ENCODE assay signal across 18 cellular contexts in genomic region chr1:160638540-160638857, GRCh38. TPM values are rescaled to one million over a fixed set of nuclear protein-coding genes. Genes with fewer than 3 reads are reported as not detected.
A peak's percentile ranks its signal among the peaks of the same experiment; 100 is the strongest.
DNase-seq lines count a peak whose midpoint lies in the region; ATAC-seq and TF ChIP-seq lines count a peak whose summit lies in the region.
"Had no signal": no experiment of that assay in that cellular context is flagged by ENCODE, and none has a peak within 500 bp of the region (broad histone marks: within the 10 kb centered on the region; RNA-seq: fewer than 3 reads in every experiment).

No MANE protein-coding gene starts in this region.

- no peak for ATAC-seq in central memory CD8-positive, alpha-beta T cell (replicated peaks; ENCODE audit: extremely low read depth, poor library complexity, severe bottlenecking)
- ATAC-seq in HG03045 (IDR thresholded peaks at IDR 0.05; ENCODE audit: unreplicated experiment) (no peak), left lobe of liver (no peak), HG03432 (IDR thresholded peaks at IDR 0.05; ENCODE audit: unreplicated experiment) (no peak)
- ATAC-seq: esophagus mucosa, sciatic nerve had no signal

- H3K36me3 ChIP-seq in KOPT-K1 (ENCODE audit: insufficient read depth, low read length), result peaks cover 11% of the 10 kb centered on the region
- peaks cover 0 to 29% (median 0%) of the 10 kb centered on the region in 6 donors for H3K36me3 ChIP-seq in spleen
- H3K36me3 ChIP-seq: neural progenitor cell had no signal

- intact Hi-C loops in activated CD4-positive, alpha-beta T cell treated with anti-CD3 and anti-CD28 coated beads, Interleukin-2, amount 10 ng/mL, durations not matched to agents 24 days and 14 days (cut with micrococcal nuclease), result loop anchor here (1.0 kb wide), 2 partner anchors 9 to 35 kb away; partner anchors contain the start of gene SLAMF1
- intact Hi-C loops in spleen (cut with DNase I; ENCODE audit: low total_unique reads), result no loop called here

- no peak for TF ChIP-seq POLR2A in spleen (IDR thresholded peaks at IDR 0.05)

- peak overlapping the region in 1 of 8 donors; percentile 24 for H3K4me3 ChIP-seq in spleen
- H3K4me3 ChIP-seq: neural progenitor cell had no signal

- H3K27me3 Mint-ChIP-seq in activated CD4-positive, alpha-beta T cell treated with anti-CD3 and anti-CD28 coated beads, Interleukin-2, amount 10 ng/mL, durations not matched to agents 24 days and 14 days, result no peaks in the 10 kb centered on the region
- no peaks in the 10 kb centered on the region for H3K27me3 Mint-ChIP-seq in central memory CD8-positive, alpha-beta T cell

- no peaks in the 10 kb centered on the region for H3K27me3 ChIP-seq in spleen (replicated peaks in 1 of 7)
- H3K27me3 ChIP-seq: neural progenitor cell had no signal

- H3K4me3 Mint-ChIP-seq in activated CD4-positive, alpha-beta T cell treated with anti-CD3 and anti-CD28 coated beads, Interleukin-2, amount 10 ng/mL, durations not matched to agents 24 days and 14 days, result peak overlapping the region; percentile 79
- H3K4me3 Mint-ChIP-seq in central memory CD8-positive, alpha-beta T cell, result peak overlapping the region; percentile 67
- H3K4me3 Mint-ChIP-seq: H9, neural progenitor cell had no signal

- peaks cover 86% of the 10 kb centered on the region for H3K36me3 Mint-ChIP-seq in activated CD4-positive, alpha-beta T cell treated with anti-CD3 and anti-CD28 coated beads, Interleukin-2, amount 10 ng/mL, durations not matched to agents 24 days and 14 days (ENCODE audit: low read depth)
- peaks cover 22% of the 10 kb centered on the region for H3K36me3 Mint-ChIP-seq in central memory CD8-positive, alpha-beta T cell (ENCODE audit: insufficient read depth)
- H3K36me3 Mint-ChIP-seq: neural progenitor cell had no signal

- peaks cover 84% of the 10 kb centered on the region for H3K4me1 Mint-ChIP-seq in activated CD4-positive, alpha-beta T cell treated with anti-CD3 and anti-CD28 coated beads, Interleukin-2, amount 10 ng/mL, durations not matched to agents 24 days and 14 days
- peaks cover 81% of the 10 kb centered on the region for H3K4me1 Mint-ChIP-seq in central memory CD8-positive, alpha-beta T cell
- H3K4me1 Mint-ChIP-seq: neural progenitor cell had no signal

- peak overlapping the region; percentile 96 for H3K27ac Mint-ChIP-seq in activated CD4-positive, alpha-beta T cell treated with anti-CD3 and anti-CD28 coated beads, Interleukin-2, amount 10 ng/mL, durations not matched to agents 24 days and 14 days
- peak overlapping the region; percentile 87 for H3K27ac Mint-ChIP-seq in central memory CD8-positive, alpha-beta T cell (ENCODE audit: low read depth)
- H3K27ac Mint-ChIP-seq: neural progenitor cell had no signal

- no peak for DNase-seq in activated CD4-positive, alpha-beta T cell treated with anti-CD3 and anti-CD28 coated beads, Interleukin-2, amount 10 ng/mL, durations not matched to agents 24 days and 14 days
- DNase-seq in activated CD4-positive, alpha-beta T cell treated with anti-CD3 and anti-CD28 coated beads, Interleukin-2, amount 50 U/mL, for 4 hours, result no peak
- no peak for DNase-seq in central memory CD8-positive, alpha-beta T cell (ENCODE audit: low spot score in 2 of 2)
- no peak for DNase-seq in spleen
- DNase-seq in left lobe of liver (ENCODE audit: low spot score), result no peak
- DNase-seq: activated CD8-positive, alpha-beta memory T cell treated with anti-CD3 and anti-CD28 coated beads for 24 hours; amygdala; Calu3; H9; NCI-H2081 treated with DMSO at 0.1 percent for 48 hours; NCI-H82; T1000 had no signal

- H3K27ac ChIP-seq in KOPT-K1 (ENCODE audit: low read depth, low read length, poor library complexity, severe bottlenecking) (peak overlapping the region; percentile 69), spleen (peak overlapping the region; percentile 22 to 86 (median 77))
- H3K27ac ChIP-seq: neural progenitor cell had no signal

- H3K4me1 ChIP-seq in spleen, result peaks cover 27 to 98% (median 73%) of the 10 kb centered on the region in 6 donors
- H3K4me1 ChIP-seq: neural progenitor cell had no signal

- WGBS in spleen, 5 donors, result 77 to 90% (median 81%) methylated on average over 3 of the region's 3 CpGs

- TF ChIP-seq CTCF in spleen (IDR thresholded peaks at IDR 0.05 in 8 of 11, conservative IDR thresholded peaks at IDR 0.05 in 3 of 11), result peak in 1 of 11 experiments; percentile 0

- no peaks in the 10 kb centered on the region for H3K9me3 ChIP-seq in KOPT-K1 (ENCODE audit: insufficient read depth, low read length, poor library complexity, severe bottlenecking)
- no peaks in the 10 kb centered on the region for H3K9me3 ChIP-seq in spleen

- H3K9me3 Mint-ChIP-seq in activated CD4-positive, alpha-beta T cell treated with anti-CD3 and anti-CD28 coated beads, Interleukin-2, amount 10 ng/mL, durations not matched to agents 24 days and 14 days, result no peaks in the 10 kb centered on the region
- H3K9me3 Mint-ChIP-seq in central memory CD8-positive, alpha-beta T cell, result no peaks in the 10 kb centered on the region
- H3K9me3 Mint-ChIP-seq: H9, neural progenitor cell had no signal

RNA-seq across cellular contexts. Expression of gene SLAMF1, which starts 8.3 kb away (rescaled TPM):
- 113 and 114 TPM in 2 replicates for total RNA-seq in activated CD4-positive, alpha-beta T cell treated with anti-CD3 and anti-CD28 coated beads, Interleukin-2, amount 10 ng/mL, durations not matched to agents 24 days and 14 days
- total RNA-seq in spleen (10 to 100 TPM in 6 of 7 donors, 1 to 10 TPM in 1; 7.4 to 18.3 (median 11.3) TPM), left lobe of liver (0.25 TPM)
- 1 to 10 TPM; 2.8 to 3.9 (median 3.2) TPM for polyA plus RNA-seq in spleen
- total RNA-seq: Calu3, H9 had no signal

RNA-seq across cellular contexts. Expression of gene CD84, which starts 59.2 kb away (rescaled TPM):
- total RNA-seq in activated CD4-positive, alpha-beta T cell treated with anti-CD3 and anti-CD28 coated beads, Interleukin-2, amount 10 ng/mL, durations not matched to agents 24 days and 14 days, result 17.3 and 17.7 TPM in 2 replicates
- total RNA-seq in spleen, result 10 to 100 TPM; 50.3 to 76.1 (median 62.5) TPM
- polyA plus RNA-seq in spleen, result 10 to 100 TPM in 1 of 3 donors, 1 to 10 TPM in 2; 4.7 to 10.9 (median 5.4) TPM
- total RNA-seq in left lobe of liver, result 3.2 TPM
- total RNA-seq: Calu3, H9 had no signal
